8 cellular contexts compared by ENCODE assay signal in the genomic region with DNA sequence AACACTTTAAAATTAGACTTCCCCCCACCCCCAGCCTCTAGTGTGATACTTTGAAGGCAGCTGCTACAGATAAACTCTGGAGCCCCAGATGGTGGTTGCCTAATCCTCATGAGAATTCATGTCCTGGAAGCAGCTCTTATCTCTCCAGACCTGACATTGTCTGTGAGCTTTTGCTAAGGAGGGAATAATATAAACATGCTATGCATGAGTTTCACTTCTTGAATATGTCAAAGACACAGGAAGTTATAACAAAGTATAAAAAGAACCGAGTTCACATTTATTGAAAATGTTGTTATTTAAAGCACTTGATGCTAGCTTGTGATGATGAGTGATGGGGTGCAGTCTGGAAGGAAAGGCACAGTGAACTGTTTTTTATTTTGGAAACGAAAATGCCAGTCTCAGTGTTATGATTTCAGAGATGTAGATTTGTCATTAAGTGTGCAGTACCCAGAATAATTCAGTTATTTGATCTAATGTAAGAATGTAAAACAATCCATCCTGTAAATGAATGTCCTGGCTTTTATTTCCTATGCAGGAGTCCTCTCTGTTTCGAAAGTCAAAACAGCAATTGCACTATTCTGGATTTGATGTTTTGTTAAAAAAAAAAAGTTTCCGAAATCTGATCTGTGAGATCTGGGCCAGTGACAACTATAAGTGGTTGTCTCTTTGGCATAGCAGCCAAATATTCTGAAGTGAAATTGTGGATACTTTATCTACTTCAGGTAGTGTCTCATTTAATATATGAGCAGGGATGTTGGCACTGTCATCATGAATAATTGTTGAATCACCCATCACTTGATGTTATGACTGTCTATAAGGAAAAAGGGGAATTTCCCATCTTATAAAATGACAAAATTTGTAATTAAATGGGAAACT.
DNase-seq lines count a peak whose midpoint lies in the region; ATAC-seq and TF ChIP-seq lines count a peak whose summit lies in the region.

No MANE protein-coding gene starts in this region.

- DNase-seq in DMS153 (lab: John Stamatoyannopoulos, UW) = peak; percentile 24
- DNase-seq in DMS153 treated with DMSO at 0.1 percent for 48 hours (lab: John Stamatoyannopoulos, UW; ENCODE audit: unreplicated experiment) = no peak
- DNase-seq in OCI-M1 (lab: John Stamatoyannopoulos, UW) = peak; percentile 97
- DNase-seq in fibroblast of pulmonary artery (ENCODE audit: low read depth) = peak; percentile 45
- DNase-seq in SHP77 (lab: John Stamatoyannopoulos, UW) = no peak
- DNase-seq in head of caudate nucleus = no peak
- no peak for DNase-seq in GOT3 (lab: John Stamatoyannopoulos, UW)

- peak; percentile 69 for ATAC-seq in HG02885 (IDR thresholded peaks at IDR 0.05; ENCODE audit: poor library complexity, unreplicated experiment)

- no peak for TF ChIP-seq CTCF in fibroblast of pulmonary artery (IDR thresholded peaks at IDR 0.05; ENCODE audit: low read length, missing control alignments)

- no peak overlapping the region for H3K4me3 ChIP-seq in fibroblast of pulmonary artery (replicated peaks; ENCODE audit: low read depth, low read length)

- intact Hi-C loops in head of caudate nucleus (cut with DNase I) = no loop called here

Comparison
In these comparisons a context has a peak if more than half of its experiments do, and no peak if none do; other contexts are left out.
1. DNase-seq: peak in DMS153 (single experiment), OCI-M1 (single experiment) and fibroblast of pulmonary artery (single experiment); none in DMS153 treated with DMSO at 0.1 percent for 48 hours (single experiment), SHP77 (0 of 2), head of caudate nucleus (0 of 42) and GOT3 (single experiment).